Comparison of ENCODE assay signal across 2 cellular contexts in the genomic region with DNA sequence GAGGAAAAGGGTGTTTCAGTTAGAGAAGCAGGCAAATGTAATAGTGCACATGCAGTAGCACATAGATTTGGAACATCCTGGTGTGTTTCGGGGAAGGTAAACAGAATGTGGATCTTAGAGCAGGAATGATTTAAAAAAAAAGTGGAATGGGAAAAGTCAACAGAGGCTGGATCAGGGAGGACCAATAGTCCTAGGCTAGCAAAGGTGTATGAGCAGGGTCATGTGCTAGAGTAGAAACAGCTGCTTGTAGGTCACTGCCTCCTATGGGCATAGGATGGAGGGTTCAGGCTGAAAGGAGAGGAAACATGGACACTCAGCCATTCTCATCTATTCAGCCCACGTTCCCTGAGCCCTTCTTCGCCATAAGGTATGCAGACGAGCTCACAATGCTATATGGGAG.
TF ChIP-seq lines count a peak whose summit lies in the region.

No MANE protein-coding gene starts in this region.

TF ChIP-seq in HCT116, 20 proteins besides CTCF, POLR2A, EP300 and RAD21:
- no peak for TF ChIP-seq TCF7L2 (IDR thresholded peaks at IDR 0.05; ENCODE audit: borderline replicate concordance, extremely low read depth, insufficient read depth, insufficient read length)

TF ChIP-seq in H1, 55 proteins besides CTCF, POLR2A, EP300 and RAD21:
- TF ChIP-seq, protein P1, sequence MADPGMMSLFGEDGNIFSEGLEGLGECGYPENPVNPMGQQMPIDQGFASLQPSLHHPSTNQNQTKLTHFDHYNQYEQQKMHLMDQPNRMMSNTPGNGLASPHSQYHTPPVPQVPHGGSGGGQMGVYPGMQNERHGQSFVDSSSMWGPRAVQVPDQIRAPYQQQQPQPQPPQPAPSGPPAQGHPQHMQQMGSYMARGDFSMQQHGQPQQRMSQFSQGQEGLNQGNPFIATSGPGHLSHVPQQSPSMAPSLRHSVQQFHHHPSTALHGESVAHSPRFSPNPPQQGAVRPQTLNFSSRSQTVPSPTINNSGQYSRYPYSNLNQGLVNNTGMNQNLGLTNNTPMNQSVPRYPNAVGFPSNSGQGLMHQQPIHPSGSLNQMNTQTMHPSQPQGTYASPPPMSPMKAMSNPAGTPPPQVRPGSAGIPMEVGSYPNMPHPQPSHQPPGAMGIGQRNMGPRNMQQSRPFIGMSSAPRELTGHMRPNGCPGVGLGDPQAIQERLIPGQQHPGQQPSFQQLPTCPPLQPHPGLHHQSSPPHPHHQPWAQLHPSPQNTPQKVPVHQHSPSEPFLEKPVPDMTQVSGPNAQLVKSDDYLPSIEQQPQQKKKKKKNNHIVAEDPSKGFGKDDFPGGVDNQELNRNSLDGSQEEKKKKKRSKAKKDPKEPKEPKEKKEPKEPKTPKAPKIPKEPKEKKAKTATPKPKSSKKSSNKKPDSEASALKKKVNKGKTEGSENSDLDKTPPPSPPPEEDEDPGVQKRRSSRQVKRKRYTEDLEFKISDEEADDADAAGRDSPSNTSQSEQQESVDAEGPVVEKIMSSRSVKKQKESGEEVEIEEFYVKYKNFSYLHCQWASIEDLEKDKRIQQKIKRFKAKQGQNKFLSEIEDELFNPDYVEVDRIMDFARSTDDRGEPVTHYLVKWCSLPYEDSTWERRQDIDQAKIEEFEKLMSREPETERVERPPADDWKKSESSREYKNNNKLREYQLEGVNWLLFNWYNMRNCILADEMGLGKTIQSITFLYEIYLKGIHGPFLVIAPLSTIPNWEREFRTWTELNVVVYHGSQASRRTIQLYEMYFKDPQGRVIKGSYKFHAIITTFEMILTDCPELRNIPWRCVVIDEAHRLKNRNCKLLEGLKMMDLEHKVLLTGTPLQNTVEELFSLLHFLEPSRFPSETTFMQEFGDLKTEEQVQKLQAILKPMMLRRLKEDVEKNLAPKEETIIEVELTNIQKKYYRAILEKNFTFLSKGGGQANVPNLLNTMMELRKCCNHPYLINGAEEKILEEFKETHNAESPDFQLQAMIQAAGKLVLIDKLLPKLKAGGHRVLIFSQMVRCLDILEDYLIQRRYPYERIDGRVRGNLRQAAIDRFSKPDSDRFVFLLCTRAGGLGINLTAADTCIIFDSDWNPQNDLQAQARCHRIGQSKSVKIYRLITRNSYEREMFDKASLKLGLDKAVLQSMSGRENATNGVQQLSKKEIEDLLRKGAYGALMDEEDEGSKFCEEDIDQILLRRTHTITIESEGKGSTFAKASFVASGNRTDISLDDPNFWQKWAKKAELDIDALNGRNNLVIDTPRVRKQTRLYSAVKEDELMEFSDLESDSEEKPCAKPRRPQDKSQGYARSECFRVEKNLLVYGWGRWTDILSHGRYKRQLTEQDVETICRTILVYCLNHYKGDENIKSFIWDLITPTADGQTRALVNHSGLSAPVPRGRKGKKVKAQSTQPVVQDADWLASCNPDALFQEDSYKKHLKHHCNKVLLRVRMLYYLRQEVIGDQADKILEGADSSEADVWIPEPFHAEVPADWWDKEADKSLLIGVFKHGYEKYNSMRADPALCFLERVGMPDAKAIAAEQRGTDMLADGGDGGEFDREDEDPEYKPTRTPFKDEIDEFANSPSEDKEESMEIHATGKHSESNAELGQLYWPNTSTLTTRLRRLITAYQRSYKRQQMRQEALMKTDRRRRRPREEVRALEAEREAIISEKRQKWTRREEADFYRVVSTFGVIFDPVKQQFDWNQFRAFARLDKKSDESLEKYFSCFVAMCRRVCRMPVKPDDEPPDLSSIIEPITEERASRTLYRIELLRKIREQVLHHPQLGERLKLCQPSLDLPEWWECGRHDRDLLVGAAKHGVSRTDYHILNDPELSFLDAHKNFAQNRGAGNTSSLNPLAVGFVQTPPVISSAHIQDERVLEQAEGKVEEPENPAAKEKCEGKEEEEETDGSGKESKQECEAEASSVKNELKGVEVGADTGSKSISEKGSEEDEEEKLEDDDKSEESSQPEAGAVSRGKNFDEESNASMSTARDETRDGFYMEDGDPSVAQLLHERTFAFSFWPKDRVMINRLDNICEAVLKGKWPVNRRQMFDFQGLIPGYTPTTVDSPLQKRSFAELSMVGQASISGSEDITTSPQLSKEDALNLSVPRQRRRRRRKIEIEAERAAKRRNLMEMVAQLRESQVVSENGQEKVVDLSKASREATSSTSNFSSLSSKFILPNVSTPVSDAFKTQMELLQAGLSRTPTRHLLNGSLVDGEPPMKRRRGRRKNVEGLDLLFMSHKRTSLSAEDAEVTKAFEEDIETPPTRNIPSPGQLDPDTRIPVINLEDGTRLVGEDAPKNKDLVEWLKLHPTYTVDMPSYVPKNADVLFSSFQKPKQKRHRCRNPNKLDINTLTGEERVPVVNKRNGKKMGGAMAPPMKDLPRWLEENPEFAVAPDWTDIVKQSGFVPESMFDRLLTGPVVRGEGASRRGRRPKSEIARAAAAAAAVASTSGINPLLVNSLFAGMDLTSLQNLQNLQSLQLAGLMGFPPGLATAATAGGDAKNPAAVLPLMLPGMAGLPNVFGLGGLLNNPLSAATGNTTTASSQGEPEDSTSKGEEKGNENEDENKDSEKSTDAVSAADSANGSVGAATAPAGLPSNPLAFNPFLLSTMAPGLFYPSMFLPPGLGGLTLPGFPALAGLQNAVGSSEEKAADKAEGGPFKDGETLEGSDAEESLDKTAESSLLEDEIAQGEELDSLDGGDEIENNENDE (IDR thresholded peaks at IDR 0.05; ENCODE audit: insufficient replicate concordance, low read length): no peak
- no peak for TF ChIP-seq EZH2 (IDR thresholded peaks at IDR 0.05; ENCODE audit: low read depth, low read length, severe bottlenecking)
- TF ChIP-seq RNF2 (IDR thresholded peaks at IDR 0.05; ENCODE audit: borderline replicate concordance, low read depth, low read length, missing control alignments, poor library complexity, severe bottlenecking): no peak
- TF ChIP-seq GABPA (IDR thresholded peaks at IDR 0.05; ENCODE audit: borderline replicate concordance, insufficient read depth, low read length): no peak
- TF ChIP-seq HDAC2 (IDR thresholded peaks at IDR 0.05; ENCODE audit: borderline replicate concordance in 1 of 2, low read depth in 2 of 2, low read length in 2 of 2): no peak
- no peak for TF ChIP-seq GTF2F1 (IDR thresholded peaks at IDR 0.05; ENCODE audit: borderline replicate concordance, low read depth, low read length)
- TF ChIP-seq, protein P2, sequence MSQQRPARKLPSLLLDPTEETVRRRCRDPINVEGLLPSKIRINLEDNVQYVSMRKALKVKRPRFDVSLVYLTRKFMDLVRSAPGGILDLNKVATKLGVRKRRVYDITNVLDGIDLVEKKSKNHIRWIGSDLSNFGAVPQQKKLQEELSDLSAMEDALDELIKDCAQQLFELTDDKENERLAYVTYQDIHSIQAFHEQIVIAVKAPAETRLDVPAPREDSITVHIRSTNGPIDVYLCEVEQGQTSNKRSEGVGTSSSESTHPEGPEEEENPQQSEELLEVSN (IDR thresholded peaks at IDR 0.05): no peak
- TF ChIP-seq, protein P3, sequence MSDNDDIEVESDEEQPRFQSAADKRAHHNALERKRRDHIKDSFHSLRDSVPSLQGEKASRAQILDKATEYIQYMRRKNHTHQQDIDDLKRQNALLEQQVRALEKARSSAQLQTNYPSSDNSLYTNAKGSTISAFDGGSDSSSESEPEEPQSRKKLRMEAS (IDR thresholded peaks at IDR 0.05): no peak
- no peak for TF ChIP-seq SUZ12 (IDR thresholded peaks at IDR 0.05; ENCODE audit: low read length)
- TF ChIP-seq CHD1 (IDR thresholded peaks at IDR 0.05; ENCODE audit: low read depth, low read length): no peak
- no peak for TF ChIP-seq POU5F1 (IDR thresholded peaks at IDR 0.05; ENCODE audit: low read depth, low read length)
- no peak for TF ChIP-seq KDM1A (IDR thresholded peaks at IDR 0.05; ENCODE audit: borderline replicate concordance, low read length)
- TF ChIP-seq, protein P4, sequence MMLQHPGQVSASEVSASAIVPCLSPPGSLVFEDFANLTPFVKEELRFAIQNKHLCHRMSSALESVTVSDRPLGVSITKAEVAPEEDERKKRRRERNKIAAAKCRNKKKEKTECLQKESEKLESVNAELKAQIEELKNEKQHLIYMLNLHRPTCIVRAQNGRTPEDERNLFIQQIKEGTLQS (IDR thresholded peaks at IDR 0.05; ENCODE audit: insufficient read depth, low read depth, low read length): no peak
